Comparison of ENCODE assay signal across 10 cellular contexts in the genomic region with DNA sequence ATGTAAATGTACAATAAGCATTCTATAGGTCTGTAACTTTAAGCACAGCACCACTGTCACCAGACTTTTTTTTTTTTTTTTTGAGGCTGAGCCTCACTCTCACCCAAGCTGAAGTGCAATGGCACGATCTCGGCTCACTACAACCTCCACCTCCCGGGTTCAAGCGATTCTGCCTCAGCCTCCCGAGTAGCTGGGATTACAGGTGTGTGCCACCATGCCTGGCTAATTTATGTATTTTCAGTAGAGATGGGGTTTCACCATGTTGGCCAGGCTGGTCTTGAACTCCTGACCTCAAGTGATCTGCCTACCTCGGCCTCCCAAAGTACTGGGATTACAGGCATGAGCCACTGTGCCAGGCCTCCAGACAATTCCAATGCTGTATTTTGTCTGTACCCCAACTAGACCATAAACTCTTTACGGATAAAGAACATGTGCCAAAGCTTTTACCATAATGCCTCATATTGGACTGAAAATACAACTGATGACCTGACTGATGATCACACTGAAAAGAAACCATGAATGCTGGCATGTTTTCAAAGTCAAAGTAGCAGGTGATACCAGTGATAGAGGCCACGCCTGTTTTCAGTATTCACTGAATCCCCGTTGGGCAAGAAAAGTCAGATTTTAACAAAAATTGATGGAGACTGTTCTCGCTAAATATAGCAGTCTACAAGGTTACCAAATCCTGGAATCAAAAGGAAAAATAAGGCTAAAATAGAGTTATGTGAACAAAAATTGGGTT. TPM values are rescaled to one million over a fixed set of nuclear protein-coding genes. Genes with fewer than 3 reads are reported as not detected.
DNase-seq lines count a peak whose midpoint lies in the region; ATAC-seq and TF ChIP-seq lines count a peak whose summit lies in the region.
"Not testable (repeated sequence)": the region's sequence is repeated elsewhere in the genome, so short reads cannot be mapped to it uniquely, and the experiment has no call there.
"Had no signal": no experiment of that assay in that cellular context is flagged by ENCODE, and none has a peak within 500 bp of the region (broad histone marks: within the 10 kb centered on the region; RNA-seq: fewer than 3 reads in every experiment).

No MANE protein-coding gene starts in this region.

- intact Hi-C loops in CD4-positive, alpha-beta T cell (cut with DNase I, micrococcal nuclease) = loop anchor here (2.0 to 10.0 kb wide), 9 partner anchors 17 to 714 kb away; a partner anchor contains a TSS

- H3K9me2 ChIP-seq in SK-N-SH = not testable (repeated sequence)

- not testable (repeated sequence) for TF ChIP-seq CTCF in CD4-positive, alpha-beta T cell (IDR thresholded peaks at IDR 0.05); SK-N-SH (IDR thresholded peaks at IDR 0.05); neural crest cell (conservative IDR thresholded peaks at IDR 0.05)

- peak overlapping the region; percentile 98 for H3K27ac Mint-ChIP-seq in CD4-positive, alpha-beta T cell
- peak overlapping the region; percentile 100 for H3K27ac Mint-ChIP-seq in activated naive CD8-positive, alpha-beta T cell
- peak overlapping the region; percentile 99 to 100 for H3K27ac Mint-ChIP-seq in effector memory CD8-positive, alpha-beta T cell
- peak overlapping the region; percentile 76 for H3K27ac Mint-ChIP-seq in neural crest cell (ENCODE audit: unreplicated experiment)

- not testable (repeated sequence) for H3K9me3 ChIP-seq in CD4-positive, alpha-beta T cell (ENCODE audit: control insufficient read depth, low read length); HUES6 (ENCODE audit: control insufficient read depth, insufficient read depth, low read depth, low read length); SK-N-SH; iPS-18a (ENCODE audit: control insufficient read depth, low read depth, low read length); subcutaneous abdominal adipose tissue (ENCODE audit: control insufficient read depth in 5 of 5, low read length in 5 of 5)

- H3K4me3 Mint-ChIP-seq in CD4-positive, alpha-beta T cell = peak overlapping the region; percentile 96
- peak overlapping the region; percentile 97 for H3K4me3 Mint-ChIP-seq in activated naive CD8-positive, alpha-beta T cell
- H3K4me3 Mint-ChIP-seq in effector memory CD8-positive, alpha-beta T cell = peak overlapping the region; percentile 85 to 93
- peak overlapping the region; percentile 98 for H3K4me3 Mint-ChIP-seq in neural crest cell

- ATAC-seq in CD4-positive, alpha-beta T cell (ENCODE audit: poor library complexity); effector memory CD8-positive, alpha-beta T cell (replicated peaks): not testable (repeated sequence)

- not testable (repeated sequence) for H3F3A ChIP-seq in SK-N-SH (replicated peaks; ENCODE audit: insufficient read depth)

- H3K27me3 Mint-ChIP-seq in CD4-positive, alpha-beta T cell; activated naive CD8-positive, alpha-beta T cell; effector memory CD8-positive, alpha-beta T cell: not testable (repeated sequence)
- peaks cover 20% of the 10 kb centered on the region for H3K27me3 Mint-ChIP-seq in neural crest cell (ENCODE audit: low read depth)

- H3K36me3 ChIP-seq in HUES6 (ENCODE audit: control insufficient read depth, insufficient read depth, low read length) (peaks cover 11% of the 10 kb centered on the region), SK-N-SH (replicated peaks in 1 of 2; ENCODE audit: control insufficient read depth in 1 of 2, insufficient read depth in 2 of 2, low read length in 1 of 2) (peaks cover 5 to 21% of the 10 kb centered on the region in 2 experiments)
- not testable (repeated sequence) for H3K36me3 ChIP-seq in iPS-18a (ENCODE audit: control insufficient read depth, low read depth, low read length); subcutaneous abdominal adipose tissue (ENCODE audit: control insufficient read depth in 5 of 5, insufficient read depth in 5 of 5, low read length in 5 of 5)

- peaks cover 62% of the 10 kb centered on the region for H3K79me2 ChIP-seq in SK-N-SH (ENCODE audit: insufficient read depth)

- H3K9ac ChIP-seq in HUES6 (ENCODE audit: low read length) (peak overlapping the region; percentile 85), SK-N-SH (peak overlapping the region; percentile 88), iPS-18a (ENCODE audit: low read length) (peak overlapping the region; percentile 76), subcutaneous abdominal adipose tissue (ENCODE audit: low read length in 5 of 5) (peak overlapping the region; percentile 88 to 96 (median 95))

- CTCF ChIA-PET in CD4-positive, alpha-beta T cell (lab: Charles Lee) = interaction anchor here (0.9 to 6.7 kb wide), 8 partner anchors 9 to 178 kb away, joined by 3 to 87 read pairs (median 4); a partner anchor contains a TSS
- CTCF ChIA-PET in SK-N-SH (lab: Yijun Ruan, JAX) = interaction anchor here (0.9 to 3.4 kb wide), 3 partner anchors 16 to 65 kb away, joined by 4 to 33 read pairs (median 5); no protein-coding TSS in a partner anchor

- H3K4me3 ChIP-seq in HUES6 (ENCODE audit: low read depth, low read length) = peak overlapping the region; percentile 89
- peak overlapping the region; percentile 92 to 99 for H3K4me3 ChIP-seq in SK-N-SH (ENCODE audit: low read depth in 2 of 2, low read length in 1 of 2)
- H3K4me3 ChIP-seq in iPS-18a (ENCODE audit: low read length) = peak overlapping the region; percentile 81
- peak overlapping the region; percentile 89 to 99 (median 96) for H3K4me3 ChIP-seq in subcutaneous abdominal adipose tissue (ENCODE audit: low read depth in 1 of 5, low read length in 5 of 5)

- H3K27me3 ChIP-seq in CD4-positive, alpha-beta T cell (ENCODE audit: control insufficient read depth, insufficient read depth, low read length); HUES6 (ENCODE audit: control insufficient read depth, insufficient read depth, low read length); SK-N-SH (ENCODE audit: insufficient read depth); iPS-18a (ENCODE audit: control insufficient read depth, insufficient read depth, low read length); subcutaneous abdominal adipose tissue (ENCODE audit: control insufficient read depth in 5 of 5, insufficient read depth in 4 of 5, low read length in 5 of 5): not testable (repeated sequence)

- DNase-seq in CD4-positive, alpha-beta T cell; SK-N-SH; effector memory CD8-positive, alpha-beta T cell; neural crest cell (ENCODE audit: low read depth, low spot score): not testable (repeated sequence)

- H3K4me2 ChIP-seq in SK-N-SH = peak overlapping the region; percentile 78

- not testable (repeated sequence) for TF ChIP-seq RAD21 in SK-N-SH (IDR thresholded peaks at IDR 0.05; ENCODE audit: low read length)

- H3K4me1 ChIP-seq in HUES6 (ENCODE audit: control insufficient read depth, insufficient read depth, low read length) (peaks cover 14% of the 10 kb centered on the region), SK-N-SH (ENCODE audit: control insufficient read depth in 1 of 2, insufficient read depth in 2 of 2, low read depth in 1 of 2, low read length in 1 of 2) (peaks cover 9 to 12% of the 10 kb centered on the region in 2 experiments; a peak in 2 of 4 replicates), subcutaneous abdominal adipose tissue (ENCODE audit: control insufficient read depth in 5 of 5, insufficient read depth in 5 of 5, low read length in 5 of 5) (peaks cover 0 to 41% (median 37%) of the 10 kb centered on the region in 5 donors)
- H3K4me1 ChIP-seq in iPS-18a (ENCODE audit: control insufficient read depth, low read depth, low read length) = not testable (repeated sequence)

- H2AFZ ChIP-seq in SK-N-SH (ENCODE audit: low read depth) = not testable (repeated sequence)

- POLR2A ChIA-PET in CD4-positive, alpha-beta T cell (lab: Charles Lee) = interaction anchor here (0.6 to 7.3 kb wide), 16 partner anchors 12 to 674 kb away, joined by 3 to 137 read pairs (median 6); a partner anchor contains a TSS
- POLR2A ChIA-PET in SK-N-SH (lab: Yijun Ruan, JAX) = not testable (repeated sequence)

- not testable (repeated sequence) for TF ChIP-seq EP300 in SK-N-SH (IDR thresholded peaks at IDR 0.05; ENCODE audit: borderline replicate concordance in 1 of 2, low read depth in 1 of 2, low read length in 1 of 2)

- H3K27ac ChIP-seq in CD4-positive, alpha-beta T cell (ENCODE audit: low read depth, low read length) = peak overlapping the region; percentile 92
- peak overlapping the region; percentile 30; the same call in 1 of the 2 replicates for H3K27ac ChIP-seq in HUES6 (ENCODE audit: low read depth, low read length)
- H3K27ac ChIP-seq in SK-N-SH (ENCODE audit: low read depth in 2 of 2, low read length in 1 of 2) = peak overlapping the region in 1 of 2 experiments; percentile 93; a peak in 1 of 4 replicates
- not testable (repeated sequence) for H3K27ac ChIP-seq in iPS-18a (ENCODE audit: low read length); subcutaneous abdominal adipose tissue (ENCODE audit: low read depth, low read length)

- peaks cover 74% of the 10 kb centered on the region for H3K4me1 Mint-ChIP-seq in CD4-positive, alpha-beta T cell (ENCODE audit: low read depth)
- peaks cover 72% of the 10 kb centered on the region for H3K4me1 Mint-ChIP-seq in activated naive CD8-positive, alpha-beta T cell (ENCODE audit: low read depth)
- H3K4me1 Mint-ChIP-seq in effector memory CD8-positive, alpha-beta T cell (ENCODE audit: low read depth in 2 of 2) = peaks cover 46 to 53% of the 10 kb centered on the region in 2 donors
- H3K4me1 Mint-ChIP-seq in neural crest cell = peaks cover 39% of the 10 kb centered on the region

- H3K9me3 Mint-ChIP-seq in CD4-positive, alpha-beta T cell; activated naive CD8-positive, alpha-beta T cell (ENCODE audit: low read depth); effector memory CD8-positive, alpha-beta T cell; neural crest cell: not testable (repeated sequence)

- not testable (repeated sequence) for H4K20me1 ChIP-seq in SK-N-SH (ENCODE audit: insufficient read depth)

- H3K36me3 Mint-ChIP-seq in CD4-positive, alpha-beta T cell (ENCODE audit: low read depth) = peaks cover 56% of the 10 kb centered on the region
- H3K36me3 Mint-ChIP-seq in activated naive CD8-positive, alpha-beta T cell = peaks cover 15% of the 10 kb centered on the region
- H3K36me3 Mint-ChIP-seq in effector memory CD8-positive, alpha-beta T cell (ENCODE audit: insufficient read depth) = peaks cover 24% of the 10 kb centered on the region
- not testable (repeated sequence) for H3K36me3 Mint-ChIP-seq in neural crest cell (ENCODE audit: low read depth)

- 69% methylated on average over 10 of the region's 10 CpGs for WGBS in SK-N-SH (ENCODE audit: low lambda C conversion rate)

RNA-seq across cellular contexts. Expression of a gene that starts 1.2 kb away (rescaled TPM):
- 10 to 100 TPM; 41.8 to 44.1 TPM for total RNA-seq in CD4-positive, alpha-beta T cell
- polyA plus RNA-seq in SK-N-SH (2012; rRNA removed) = 406 and 478 TPM in 2 replicates
- 402 and 422 TPM in 2 replicates for polyA plus RNA-seq in SK-N-SH (2012; cell fraction: cytosol; rRNA removed)
- 149 and 190 TPM in 2 replicates for polyA plus RNA-seq in SK-N-SH (2012; cell fraction: nucleus; rRNA removed)
- 151 and 155 TPM in 2 replicates for total RNA-seq in neural crest cell

RNA-seq across cellular contexts. Expression of a gene that starts 10.3 kb away (rescaled TPM):
- total RNA-seq in CD4-positive, alpha-beta T cell = 1 to 10 TPM; 7.1 to 8.9 TPM
- polyA plus RNA-seq in SK-N-SH (2012; rRNA removed) = 15.0 and 18.8 TPM in 2 replicates
- polyA plus RNA-seq in SK-N-SH (2012; cell fraction: cytosol; rRNA removed) = 8.3 and 12.0 TPM in 2 replicates
- polyA plus RNA-seq in SK-N-SH (2012; cell fraction: nucleus; rRNA removed) = 14.3 and 16.8 TPM in 2 replicates
- total RNA-seq in neural crest cell = 11.2 and 11.6 TPM in 2 replicates

RNA-seq across cellular contexts. Expression of a gene that starts 56.3 kb away (rescaled TPM):
- not detected for total RNA-seq in CD4-positive, alpha-beta T cell
- polyA plus RNA-seq in SK-N-SH (2012; rRNA removed) = not detected in 2 replicates
- not detected in 2 replicates for polyA plus RNA-seq in SK-N-SH (2012; cell fraction: cytosol; rRNA removed)
- not detected in 2 replicates for polyA plus RNA-seq in SK-N-SH (2012; cell fraction: nucleus; rRNA removed)
- total RNA-seq in neural crest cell = not detected in 2 replicates
- total RNA-seq: cerebellum, pulmonary artery endothelial cell had no signal
